In the genomic region with DNA sequence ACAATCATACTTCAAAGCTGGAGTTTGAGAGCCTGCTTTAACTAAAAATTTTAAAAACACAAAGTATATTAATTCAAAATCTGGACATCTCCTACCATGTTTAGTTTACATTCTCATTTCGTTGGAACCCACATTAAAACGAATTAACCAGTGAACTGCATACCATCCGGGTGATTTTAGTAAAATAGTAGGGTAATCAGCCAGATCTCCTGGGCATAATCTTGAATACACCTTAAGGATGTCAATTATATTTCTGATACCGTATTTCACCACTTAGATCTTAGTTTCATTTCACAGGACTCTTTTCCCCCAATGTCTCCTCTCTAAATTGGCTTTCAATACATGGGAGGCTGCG, we compare ENCODE assay signal across 1 cellular context.
TF ChIP-seq lines count a peak whose summit lies in the region.

No MANE protein-coding gene starts in this region.

TF ChIP-seq in A549, 52 proteins besides CTCF, POLR2A, EP300 and RAD21 (continued from another document):
- TF ChIP-seq, protein P1, sequence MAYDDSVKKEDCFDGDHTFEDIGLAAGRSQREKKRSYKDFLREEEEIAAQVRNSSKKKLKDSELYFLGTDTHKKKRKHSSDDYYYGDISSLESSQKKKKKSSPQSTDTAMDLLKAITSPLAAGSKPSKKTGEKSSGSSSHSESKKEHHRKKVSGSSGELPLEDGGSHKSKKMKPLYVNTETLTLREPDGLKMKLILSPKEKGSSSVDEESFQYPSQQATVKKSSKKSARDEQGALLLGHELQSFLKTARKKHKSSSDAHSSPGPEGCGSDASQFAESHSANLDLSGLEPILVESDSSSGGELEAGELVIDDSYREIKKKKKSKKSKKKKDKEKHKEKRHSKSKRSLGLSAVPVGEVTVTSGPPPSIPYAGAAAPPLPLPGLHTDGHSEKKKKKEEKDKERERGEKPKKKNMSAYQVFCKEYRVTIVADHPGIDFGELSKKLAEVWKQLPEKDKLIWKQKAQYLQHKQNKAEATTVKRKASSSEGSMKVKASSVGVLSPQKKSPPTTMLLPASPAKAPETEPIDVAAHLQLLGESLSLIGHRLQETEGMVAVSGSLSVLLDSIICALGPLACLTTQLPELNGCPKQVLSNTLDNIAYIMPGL (CRISPR knock-in tag; IDR thresholded peaks at IDR 0.05; ENCODE audit: borderline replicate concordance): no peak
TF ChIP-seq in A549: peak in this region for 2.
